1 cellular context compared by ENCODE assay signal in genomic region chr6:149961728-149962425, GRCh38.
TF ChIP-seq lines count a peak whose summit lies in the region.

No MANE protein-coding gene starts in this region.

TF ChIP-seq in GM23338, 12 proteins besides CTCF, POLR2A, EP300 and RAD21 (continued from another document):
- no peak for TF ChIP-seq ZNF462 (CRISPR knock-in tag; IDR thresholded peaks at IDR 0.05)
